17 cellular contexts compared by ENCODE assay signal in the genomic region with DNA sequence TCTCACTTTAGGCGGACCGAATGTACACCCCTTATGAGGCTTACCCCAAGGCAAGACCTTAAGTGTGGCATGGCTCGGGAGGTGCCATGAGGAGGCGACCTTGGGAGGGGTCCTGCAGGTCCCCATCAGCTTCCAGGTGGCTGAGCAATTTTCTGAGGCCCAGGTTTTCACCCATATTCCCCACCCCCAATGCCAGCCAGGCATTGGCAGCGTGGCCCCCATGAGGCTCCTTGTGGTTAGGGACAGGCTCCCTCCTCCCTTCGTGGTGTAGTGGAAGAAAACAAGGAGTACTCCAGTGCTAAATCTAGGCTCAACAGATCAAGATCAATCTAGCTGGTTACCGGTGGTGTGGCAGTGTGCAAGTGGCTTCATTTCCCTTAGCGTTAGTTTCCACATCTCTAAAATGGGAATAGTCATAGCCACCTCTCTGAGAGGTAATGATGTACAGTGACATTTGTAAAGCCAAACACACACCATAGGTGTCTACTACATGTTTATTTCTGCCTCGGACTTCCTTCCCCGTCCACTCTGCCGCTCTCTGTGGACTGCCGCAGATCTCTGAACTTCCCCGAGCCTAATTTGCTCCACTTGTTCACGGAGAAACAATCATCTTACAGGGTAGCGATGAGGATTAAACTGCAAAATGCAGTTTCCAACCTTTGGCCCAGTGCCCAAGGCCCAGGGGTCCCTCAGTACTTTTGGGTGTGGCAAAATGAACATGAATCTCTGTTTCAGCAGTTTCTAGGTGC. TPM values are rescaled to one million over a fixed set of nuclear protein-coding genes. Genes with fewer than 3 reads are reported as not detected.
"Had no signal": no experiment of that assay in that cellular context is flagged by ENCODE, and none has a peak within 500 bp of the region (broad histone marks: within the 10 kb centered on the region; RNA-seq: fewer than 3 reads in every experiment).

No MANE protein-coding gene starts in this region.

- H3K79me2 ChIP-seq: hepatocyte had no signal

- H3K9me3 Mint-ChIP-seq: activated naive CD4-positive, alpha-beta T cell treated with anti-CD3 and anti-CD28 coated beads for 36 hours; activated T-helper 2 cell treated with anti-CD3 and anti-CD28 coated beads, Interferon-gamma antibody, Interleukin-2, Interleukin-4, amounts not matched to agents 10 μg/mL and 5 μg/mL and 100 μg/mL, durations not matched to agents 14 hours and 24 hours and 36 hours had no signal

- H3K4me3 ChIP-seq: hepatocyte, left ventricle myocardium inferior, transverse colon had no signal

- FAIRE-seq: colon had no signal

- H3K4me2 ChIP-seq: hepatocyte had no signal

- H3K27ac ChIP-seq: hepatocyte, left ventricle myocardium inferior, transverse colon had no signal

- DNase-seq: activated CD4-positive, alpha-beta T cell treated with anti-CD3 and anti-CD28 coated beads, Interleukin-2, amount 50 U/mL, for 48 hours; activated naive CD4-positive, alpha-beta T cell treated with anti-CD3 and anti-CD28 coated beads for 36 hours; caudate nucleus; left ventricle myocardium inferior; naive thymus-derived CD8-positive, alpha-beta T cell; retina; stimulated activated CD4-positive, alpha-beta T cell treated with anti-CD3 and anti-CD28 coated beads, Interleukin-2, amount 100 ng/mL, for 48 hours; stimulated activated naive CD4-positive, alpha-beta T cell treated with Interleukin-2 at 50 U/mL for 16 hours; substantia nigra; T-helper 9 cell; transverse colon had no signal

- ATAC-seq: esophagus mucosa; naive thymus-derived CD8-positive, alpha-beta T cell had no signal

- H2AFZ ChIP-seq: hepatocyte had no signal

- H3K27ac Mint-ChIP-seq: activated naive CD4-positive, alpha-beta T cell treated with anti-CD3 and anti-CD28 coated beads for 36 hours; activated T-helper 2 cell treated with anti-CD3 and anti-CD28 coated beads, Interferon-gamma antibody, Interleukin-2, Interleukin-4, amounts not matched to agents 10 μg/mL and 5 μg/mL and 100 μg/mL, durations not matched to agents 14 hours and 24 hours and 36 hours; naive thymus-derived CD8-positive, alpha-beta T cell had no signal

- H3K9me3 ChIP-seq: left ventricle myocardium inferior, transverse colon had no signal

- H3K36me3 ChIP-seq: left ventricle myocardium inferior, transverse colon had no signal

- H3K4me3 Mint-ChIP-seq: activated naive CD4-positive, alpha-beta T cell treated with anti-CD3 and anti-CD28 coated beads for 36 hours; memory B cell had no signal

RNA-seq across cellular contexts. Expression of a gene that starts 8.4 kb away (rescaled TPM):
- total RNA-seq: activated naive CD4-positive, alpha-beta T cell treated with anti-CD3 and anti-CD28 coated beads for 36 hours; activated T-helper 2 cell treated with anti-CD3 and anti-CD28 coated beads, Interferon-gamma antibody, Interleukin-2, Interleukin-4, amounts not matched to agents 10 μg/mL and 5 μg/mL and 100 μg/mL, durations not matched to agents 14 hours and 24 hours and 36 hours; esophagus mucosa; hepatocyte; kidney epithelial cell; left ventricle myocardium inferior; naive thymus-derived CD8-positive, alpha-beta T cell; transverse colon had no signal
- polyA plus RNA-seq: hepatocyte; naive thymus-derived CD8-positive, alpha-beta T cell had no signal
